Comparison of ENCODE assay signal across 27 cellular contexts in the genomic region with DNA sequence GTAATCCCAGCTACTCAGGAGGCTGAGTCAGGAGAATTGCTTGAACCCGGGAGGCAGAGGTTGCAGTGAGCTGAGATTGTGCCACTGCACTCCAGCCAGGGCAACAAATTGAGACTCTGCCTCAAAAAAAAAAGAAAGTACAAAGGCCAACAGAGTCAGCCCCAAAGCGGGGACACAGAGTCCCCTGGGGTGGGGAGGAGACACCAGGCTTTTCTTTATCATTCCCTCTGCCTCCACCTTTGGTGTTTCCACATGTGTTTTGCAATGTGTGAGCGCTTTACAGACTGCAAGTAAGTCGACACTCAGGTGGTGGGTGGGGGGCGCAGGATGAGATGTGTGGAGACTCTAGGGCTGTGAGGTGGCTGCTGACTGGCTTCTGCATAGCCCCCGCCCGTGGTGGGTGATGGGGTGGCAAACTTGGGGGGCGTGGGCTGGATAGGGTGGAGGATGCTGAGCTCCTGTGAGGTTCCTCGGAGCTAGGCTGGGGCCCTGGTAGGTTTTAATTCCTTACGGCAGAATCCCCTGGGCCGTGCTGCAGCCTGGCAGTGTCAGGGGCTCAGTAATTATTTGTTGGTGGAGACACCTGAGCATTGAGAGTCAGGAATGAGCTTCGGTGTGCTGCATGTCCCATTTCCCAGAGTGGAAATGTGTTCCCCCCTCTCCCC.
DNase-seq lines count a peak whose midpoint lies in the region; ATAC-seq and TF ChIP-seq lines count a peak whose summit lies in the region.
"Had no signal": no experiment of that assay in that cellular context is flagged by ENCODE, and none has a peak within 500 bp of the region (broad histone marks: within the 10 kb centered on the region; RNA-seq: fewer than 3 reads in every experiment).

No MANE protein-coding gene starts in this region.

- no peak overlapping the region for H3K27ac Mint-ChIP-seq in endodermal cell
- H3K27ac Mint-ChIP-seq: CD8-positive, alpha-beta T cell had no signal

- H3K4me2 ChIP-seq in trophoblast cell (ENCODE audit: low read length), result no peak overlapping the region

- no peak overlapping the region for H3K4me3 Mint-ChIP-seq in endodermal cell
- H3K4me3 Mint-ChIP-seq: CD8-positive, alpha-beta T cell had no signal

- no peak overlapping the region for H3K4ac ChIP-seq in trophoblast cell (ENCODE audit: low read depth, low read length)

- H3K4me1 ChIP-seq in endodermal cell (ENCODE audit: control insufficient read depth, insufficient read depth, low read length) (no peaks in the 10 kb centered on the region), mucosa of descending colon (ENCODE audit: low read depth) (no peaks in the 10 kb centered on the region), trophoblast cell (ENCODE audit: control insufficient read depth in 1 of 2, insufficient read depth in 2 of 2, low read length in 2 of 2) (no peaks in the 10 kb centered on the region)

- no peaks in the 10 kb centered on the region for H3K4me1 Mint-ChIP-seq in endodermal cell

- no peaks in the 10 kb centered on the region for H3K79me2 ChIP-seq in trophoblast cell (ENCODE audit: control insufficient read depth, insufficient read depth, low read length, poor library complexity)

- no peaks in the 10 kb centered on the region for H3K27me3 Mint-ChIP-seq in endodermal cell (ENCODE audit: insufficient read depth)

- H2BK12ac ChIP-seq in trophoblast cell (ENCODE audit: low read length), result no peak overlapping the region

- no peak overlapping the region for H3K27ac ChIP-seq in endodermal cell (ENCODE audit: low read depth, low read length)
- H3K27ac ChIP-seq in trophoblast cell (ENCODE audit: low read depth, low read length), result no peak overlapping the region
- H3K27ac ChIP-seq: HL-60, SJCRH30 had no signal

- no peak overlapping the region for H3K14ac ChIP-seq in trophoblast cell (ENCODE audit: low read length)

- no peak overlapping the region for H2AFZ ChIP-seq in trophoblast cell (ENCODE audit: insufficient read depth, low read length, poor library complexity)

- H3K36me3 ChIP-seq in endodermal cell (ENCODE audit: control insufficient read depth, insufficient read depth, low read length), result no peaks in the 10 kb centered on the region
- H3K36me3 ChIP-seq in mucosa of descending colon (ENCODE audit: low read depth), result no peaks in the 10 kb centered on the region
- H3K36me3 ChIP-seq in trophoblast cell (ENCODE audit: control insufficient read depth in 1 of 2, insufficient read depth in 2 of 2, low read length in 2 of 2), result no peaks in the 10 kb centered on the region
- H3K36me3 ChIP-seq: SJCRH30 had no signal

- H3K9me3 Mint-ChIP-seq in endodermal cell, result no peaks in the 10 kb centered on the region
- H3K9me3 Mint-ChIP-seq: CD8-positive, alpha-beta T cell had no signal

- no peaks in the 10 kb centered on the region for H3K79me1 ChIP-seq in trophoblast cell (ENCODE audit: low read length)

- H3K27me3 ChIP-seq in endodermal cell (ENCODE audit: control insufficient read depth, insufficient read depth, low read length, poor library complexity, severe bottlenecking), result no peaks in the 10 kb centered on the region
- no peaks in the 10 kb centered on the region for H3K27me3 ChIP-seq in trophoblast cell (ENCODE audit: insufficient read depth, low read length)
- H3K27me3 ChIP-seq: SJCRH30 had no signal

- H3K9ac ChIP-seq in endodermal cell (ENCODE audit: extremely low read depth, low read length, poor library complexity, severe bottlenecking) (no peak overlapping the region), trophoblast cell (ENCODE audit: low read length) (no peak overlapping the region)

- 89 to 90% methylated on average over 2 to 12 of the region's 12 CpGs for WGBS in endodermal cell (ENCODE audit: insufficient coverage in 1 of 2, insufficient read length in 1 of 2), 2 experiments
- no CpG with 5 or more reads among the region's 12 CpGs for WGBS in trophoblast cell (ENCODE audit: extremely low coverage, insufficient coverage, insufficient read length)

- no peak overlapping the region for H4K8ac ChIP-seq in trophoblast cell (ENCODE audit: low read depth, low read length)

- ATAC-seq in mucosa of descending colon (no peak), esophagus mucosa (no peak)
- ATAC-seq: CD8-positive, alpha-beta T cell; GM12878; PC-3; Right ventricle myocardium inferior; SK-N-SH treated with all-trans-retinoic acid at 6 μM for 48 hours had no signal

- H4K12ac ChIP-seq in trophoblast cell (ENCODE audit: low read depth, low read length), result no peak overlapping the region

- H3K4me3 ChIP-seq in endodermal cell (ENCODE audit: low read length) (no peak overlapping the region), mucosa of descending colon (no peak overlapping the region), trophoblast cell (ENCODE audit: low read depth, low read length) (no peak overlapping the region)
- H3K4me3 ChIP-seq: GM12878, SJCRH30 had no signal

- H2BK5ac ChIP-seq in trophoblast cell (ENCODE audit: low read depth, low read length, poor library complexity), result no peak overlapping the region

- no peaks in the 10 kb centered on the region for H3K9me3 ChIP-seq in endodermal cell (ENCODE audit: control insufficient read depth, low read length)
- no peaks in the 10 kb centered on the region for H3K9me3 ChIP-seq in mucosa of descending colon
- no peaks in the 10 kb centered on the region for H3K9me3 ChIP-seq in trophoblast cell (ENCODE audit: insufficient read depth, low read depth, low read length)
- H3K9me3 ChIP-seq: SJCRH30 had no signal

- no peak overlapping the region for H3K18ac ChIP-seq in trophoblast cell (ENCODE audit: low read length)

- H2BK120ac ChIP-seq in trophoblast cell (ENCODE audit: insufficient read depth, low read length, poor library complexity), result no peak overlapping the region

- peak; percentile 73 for DNase-seq in HuH-7 (ENCODE audit: low spot score)
- DNase-seq in endodermal cell, result peak; percentile 45
- peak in 2 of 3 donors; percentile 15 to 29 for DNase-seq in mucosa of descending colon
- no peak for DNase-seq in NCI-H2081 treated with DMSO at 0.1 percent for 48 hours (lab: John Stamatoyannopoulos, UW)
- DNase-seq in trophoblast cell, result no peak
- no peak for DNase-seq in activated CD4-positive, alpha-beta T cell treated with anti-CD3 and anti-CD28 coated beads for 48 hours
- DNase-seq: C1 segment of cervical spinal cord; CD8-positive, alpha-beta T cell; DMS 273 treated with DMSO at 0.1 percent for 48 hours; DMS79; EL; GDM1; MV-4-11; NCI-H1105; NCI-H1436 treated with DMSO at 0.1 percent for 48 hours; NCI-H1930; NCI-H446 treated with DMSO at 0.1 percent for 48 hours; NCI-H526; NCI-H82; NK-92 treated with Interleukin-12 subunit alpha and Interleukin-12 subunit beta, amount 100 ng/mL, for 24 hours; PC-3; SJCRH30 had no signal

- no peak overlapping the region for H3K23ac ChIP-seq in trophoblast cell (ENCODE audit: low read length)

- intact Hi-C loops in mucosa of descending colon (cut with DNase I, micrococcal nuclease), result no loop called here

- no peak for TF ChIP-seq CTCF in endodermal cell (conservative IDR thresholded peaks at IDR 0.05)
- no peak for TF ChIP-seq CTCF in mucosa of descending colon (IDR thresholded peaks at IDR 0.05)

- H4K91ac ChIP-seq in trophoblast cell (ENCODE audit: low read depth, low read length), result no peak overlapping the region

- H2AK5ac ChIP-seq in trophoblast cell (ENCODE audit: low read length), result no peak overlapping the region

- no peaks in the 10 kb centered on the region for H3K36me3 Mint-ChIP-seq in endodermal cell (ENCODE audit: low read depth)
- H3K36me3 Mint-ChIP-seq: CD8-positive, alpha-beta T cell had no signal

Comparison
In these comparisons a context has a peak if more than half of its experiments do, and no peak if none do; other contexts are left out.
1. DNase-seq: peak in HuH-7 (single experiment), endodermal cell (single experiment) and mucosa of descending colon (2 of 3); none in NCI-H2081 treated with DMSO at 0.1 percent for 48 hours (single experiment), trophoblast cell (0 of 2) and activated CD4-positive, alpha-beta T cell treated with anti-CD3 and anti-CD28 coated beads for 48 hours (single experiment).